ENCODE assay signal across 1 cellular context in genomic region chr15:40952901-40953712, GRCh38.
TF ChIP-seq lines count a peak whose summit lies in the region.

TSS of gene CHAC1 (plus strand) at chr15:40953471. CDS start at chr15:40953584, 113 bp downstream.

TF ChIP-seq in K562, 482 proteins besides CTCF, POLR2A, EP300 and RAD21 (continued from another document and continues in another):
- TF ChIP-seq AFF4 (CRISPR knock-in tag; IDR thresholded peaks at IDR 0.05) (peak; percentile 70; the same call in 1 of the 2 replicates), SIN3B (IDR thresholded peaks at IDR 0.05; ENCODE audit: low read depth) (no peak), CCAR2 (IDR thresholded peaks at IDR 0.05; ENCODE audit: low read depth, low read length) (no peak), PML (IDR thresholded peaks at IDR 0.05; ENCODE audit: low read length) (no peak), FIP1L1 (IDR thresholded peaks at IDR 0.05; ENCODE audit: low read depth, low read length, poor library complexity, severe bottlenecking) (peak; percentile 95), KLF1 (tag; IDR thresholded peaks at IDR 0.05) (no peak), AFF1 (IDR thresholded peaks at IDR 0.05; ENCODE audit: low read depth in 1 of 2, partially characterized antibody in 2 of 2) (no peak), ZNF384 (IDR thresholded peaks at IDR 0.05; ENCODE audit: low read depth, low read length) (no peak), ZNF699 (CRISPR knock-in tag; IDR thresholded peaks at IDR 0.05; ENCODE audit: insufficient replicate concordance) (no peak), DLX4 (CRISPR knock-in tag; IDR thresholded peaks at IDR 0.05) (no peak), CHAMP1 (IDR thresholded peaks at IDR 0.05) (no peak), NFIC (IDR thresholded peaks at IDR 0.05) (no peak; the same call in 1 of the 2 replicates), ZBTB12 (CRISPR knock-in tag; IDR thresholded peaks at IDR 0.05) (no peak), DACH1 (IDR thresholded peaks at IDR 0.05; ENCODE audit: partially characterized antibody) (peak; percentile 78), HES1 (IDR thresholded peaks at IDR 0.05; ENCODE audit: low read depth) (no peak), JUND (IDR thresholded peaks at IDR 0.05; ENCODE audit: borderline replicate concordance, low read depth, low read length) (peak; percentile 85), JUND (tag; IDR thresholded peaks at IDR 0.05; ENCODE audit: borderline replicate concordance, low read depth, low read length) (no peak), ETV5 (CRISPR knock-in tag; IDR thresholded peaks at IDR 0.05; ENCODE audit: low read depth) (no peak), CBX1 (IDR thresholded peaks at IDR 0.05; ENCODE audit: low read depth) (no peak), PTTG1 (tag; IDR thresholded peaks at IDR 0.05; ENCODE audit: low read depth) (no peak), ZBTB33 (CRISPR knock-in tag; IDR thresholded peaks at IDR 0.05) (no peak; the same call in 1 of the 2 replicates), ZNF592 (IDR thresholded peaks at IDR 0.05) (no peak), ZBTB34 (CRISPR knock-in tag; IDR thresholded peaks at IDR 0.05) (no peak), ETS1 (conservative IDR thresholded peaks at IDR 0.05; ENCODE audit: control insufficient read depth, low read depth, low read length) (0 out of 2 replicates have a peak, but pooled peaks have one; percentile 21), SP2 (IDR thresholded peaks at IDR 0.05; ENCODE audit: extremely low read depth, low read depth, low read length, poor library complexity, severe bottlenecking) (no peak), MITF (IDR thresholded peaks at IDR 0.05) (no peak), NBN (IDR thresholded peaks at IDR 0.05; ENCODE audit: low read depth) (no peak), PCBP2 (IDR thresholded peaks at IDR 0.05; ENCODE audit: low read depth, low read length, poor library complexity, severe bottlenecking) (no peak)
